Comparison of ENCODE assay signal across 1 cellular context in genomic region chr19:54179921-54180452, GRCh38.
TF ChIP-seq lines count a peak whose summit lies in the region.

No MANE protein-coding gene starts in this region.

TF ChIP-seq in WTC11, 78 proteins besides CTCF, POLR2A, EP300 and RAD21 (continued from another document and continues in another):
- TF ChIP-seq AFF4 (CRISPR knock-in tag; IDR thresholded peaks at IDR 0.05; ENCODE audit: borderline replicate concordance) (no peak), SMAD3 (CRISPR knock-in tag; IDR thresholded peaks at IDR 0.05; ENCODE audit: borderline replicate concordance) (no peak), ZBTB21 (CRISPR knock-in tag; IDR thresholded peaks at IDR 0.05; ENCODE audit: borderline replicate concordance) (0 out of 2 replicates have a peak, but pooled peaks have one; percentile 24), MXD4 (CRISPR knock-in tag; IDR thresholded peaks at IDR 0.05; ENCODE audit: borderline replicate concordance) (no peak), ZNF423 (CRISPR knock-in tag; IDR thresholded peaks at IDR 0.05) (no peak), TP53 (CRISPR knock-in tag; IDR thresholded peaks at IDR 0.05) (no peak), JAZF1 (CRISPR knock-in tag; IDR thresholded peaks at IDR 0.05) (no peak), PREB (CRISPR knock-in tag; IDR thresholded peaks at IDR 0.05; ENCODE audit: borderline replicate concordance) (no peak), ZNF138 (CRISPR knock-in tag; conservative IDR thresholded peaks at IDR 0.05) (no peak), ZBTB43 (CRISPR knock-in tag; IDR thresholded peaks at IDR 0.05) (no peak), ZNF425 (CRISPR knock-in tag; conservative IDR thresholded peaks at IDR 0.05) (no peak), ETV6 (CRISPR knock-in tag; IDR thresholded peaks at IDR 0.05) (0 out of 2 replicates have a peak, but pooled peaks have one; percentile 40), ZNF416 (CRISPR knock-in tag; IDR thresholded peaks at IDR 0.05) (no peak), OVOL2 (CRISPR knock-in tag; IDR thresholded peaks at IDR 0.05; ENCODE audit: borderline replicate concordance) (no peak), FOXK1 (CRISPR knock-in tag; IDR thresholded peaks at IDR 0.05) (peak; percentile 64; the same call in 1 of the 2 replicates), CBFB (CRISPR knock-in tag; IDR thresholded peaks at IDR 0.05; ENCODE audit: low read depth) (no peak), EMX1 (CRISPR knock-in tag; IDR thresholded peaks at IDR 0.05) (no peak), HMGA2 (CRISPR knock-in tag; IDR thresholded peaks at IDR 0.05) (no peak)
- TF ChIP-seq, protein P1, sequence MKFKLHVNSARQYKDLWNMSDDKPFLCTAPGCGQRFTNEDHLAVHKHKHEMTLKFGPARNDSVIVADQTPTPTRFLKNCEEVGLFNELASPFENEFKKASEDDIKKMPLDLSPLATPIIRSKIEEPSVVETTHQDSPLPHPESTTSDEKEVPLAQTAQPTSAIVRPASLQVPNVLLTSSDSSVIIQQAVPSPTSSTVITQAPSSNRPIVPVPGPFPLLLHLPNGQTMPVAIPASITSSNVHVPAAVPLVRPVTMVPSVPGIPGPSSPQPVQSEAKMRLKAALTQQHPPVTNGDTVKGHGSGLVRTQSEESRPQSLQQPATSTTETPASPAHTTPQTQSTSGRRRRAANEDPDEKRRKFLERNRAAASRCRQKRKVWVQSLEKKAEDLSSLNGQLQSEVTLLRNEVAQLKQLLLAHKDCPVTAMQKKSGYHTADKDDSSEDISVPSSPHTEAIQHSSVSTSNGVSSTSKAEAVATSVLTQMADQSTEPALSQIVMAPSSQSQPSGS (CRISPR knock-in tag; IDR thresholded peaks at IDR 0.05; ENCODE audit: borderline replicate concordance, low read depth): no peak
- TF ChIP-seq, protein P2, sequence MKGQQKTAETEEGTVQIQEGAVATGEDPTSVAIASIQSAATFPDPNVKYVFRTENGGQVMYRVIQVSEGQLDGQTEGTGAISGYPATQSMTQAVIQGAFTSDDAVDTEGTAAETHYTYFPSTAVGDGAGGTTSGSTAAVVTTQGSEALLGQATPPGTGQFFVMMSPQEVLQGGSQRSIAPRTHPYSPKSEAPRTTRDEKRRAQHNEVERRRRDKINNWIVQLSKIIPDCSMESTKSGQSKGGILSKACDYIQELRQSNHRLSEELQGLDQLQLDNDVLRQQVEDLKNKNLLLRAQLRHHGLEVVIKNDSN (CRISPR knock-in tag; IDR thresholded peaks at IDR 0.05): no peak
- TF ChIP-seq, protein P3, sequence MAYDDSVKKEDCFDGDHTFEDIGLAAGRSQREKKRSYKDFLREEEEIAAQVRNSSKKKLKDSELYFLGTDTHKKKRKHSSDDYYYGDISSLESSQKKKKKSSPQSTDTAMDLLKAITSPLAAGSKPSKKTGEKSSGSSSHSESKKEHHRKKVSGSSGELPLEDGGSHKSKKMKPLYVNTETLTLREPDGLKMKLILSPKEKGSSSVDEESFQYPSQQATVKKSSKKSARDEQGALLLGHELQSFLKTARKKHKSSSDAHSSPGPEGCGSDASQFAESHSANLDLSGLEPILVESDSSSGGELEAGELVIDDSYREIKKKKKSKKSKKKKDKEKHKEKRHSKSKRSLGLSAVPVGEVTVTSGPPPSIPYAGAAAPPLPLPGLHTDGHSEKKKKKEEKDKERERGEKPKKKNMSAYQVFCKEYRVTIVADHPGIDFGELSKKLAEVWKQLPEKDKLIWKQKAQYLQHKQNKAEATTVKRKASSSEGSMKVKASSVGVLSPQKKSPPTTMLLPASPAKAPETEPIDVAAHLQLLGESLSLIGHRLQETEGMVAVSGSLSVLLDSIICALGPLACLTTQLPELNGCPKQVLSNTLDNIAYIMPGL (CRISPR knock-in tag; IDR thresholded peaks at IDR 0.05): no peak
- TF ChIP-seq, protein P4, sequence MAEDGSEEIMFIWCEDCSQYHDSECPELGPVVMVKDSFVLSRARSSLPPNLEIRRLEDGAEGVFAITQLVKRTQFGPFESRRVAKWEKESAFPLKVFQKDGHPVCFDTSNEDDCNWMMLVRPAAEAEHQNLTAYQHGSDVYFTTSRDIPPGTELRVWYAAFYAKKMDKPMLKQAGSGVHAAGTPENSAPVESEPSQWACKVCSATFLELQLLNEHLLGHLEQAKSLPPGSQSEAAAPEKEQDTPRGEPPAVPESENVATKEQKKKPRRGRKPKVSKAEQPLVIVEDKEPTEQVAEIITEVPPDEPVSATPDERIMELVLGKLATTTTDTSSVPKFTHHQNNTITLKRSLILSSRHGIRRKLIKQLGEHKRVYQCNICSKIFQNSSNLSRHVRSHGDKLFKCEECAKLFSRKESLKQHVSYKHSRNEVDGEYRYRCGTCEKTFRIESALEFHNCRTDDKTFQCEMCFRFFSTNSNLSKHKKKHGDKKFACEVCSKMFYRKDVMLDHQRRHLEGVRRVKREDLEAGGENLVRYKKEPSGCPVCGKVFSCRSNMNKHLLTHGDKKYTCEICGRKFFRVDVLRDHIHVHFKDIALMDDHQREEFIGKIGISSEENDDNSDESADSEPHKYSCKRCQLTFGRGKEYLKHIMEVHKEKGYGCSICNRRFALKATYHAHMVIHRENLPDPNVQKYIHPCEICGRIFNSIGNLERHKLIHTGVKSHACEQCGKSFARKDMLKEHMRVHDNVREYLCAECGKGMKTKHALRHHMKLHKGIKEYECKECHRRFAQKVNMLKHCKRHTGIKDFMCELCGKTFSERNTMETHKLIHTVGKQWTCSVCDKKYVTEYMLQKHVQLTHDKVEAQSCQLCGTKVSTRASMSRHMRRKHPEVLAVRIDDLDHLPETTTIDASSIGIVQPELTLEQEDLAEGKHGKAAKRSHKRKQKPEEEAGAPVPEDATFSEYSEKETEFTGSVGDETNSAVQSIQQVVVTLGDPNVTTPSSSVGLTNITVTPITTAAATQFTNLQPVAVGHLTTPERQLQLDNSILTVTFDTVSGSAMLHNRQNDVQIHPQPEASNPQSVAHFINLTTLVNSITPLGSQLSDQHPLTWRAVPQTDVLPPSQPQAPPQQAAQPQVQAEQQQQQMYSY (CRISPR knock-in tag; IDR thresholded peaks at IDR 0.05): no peak
- TF ChIP-seq, protein P5, sequence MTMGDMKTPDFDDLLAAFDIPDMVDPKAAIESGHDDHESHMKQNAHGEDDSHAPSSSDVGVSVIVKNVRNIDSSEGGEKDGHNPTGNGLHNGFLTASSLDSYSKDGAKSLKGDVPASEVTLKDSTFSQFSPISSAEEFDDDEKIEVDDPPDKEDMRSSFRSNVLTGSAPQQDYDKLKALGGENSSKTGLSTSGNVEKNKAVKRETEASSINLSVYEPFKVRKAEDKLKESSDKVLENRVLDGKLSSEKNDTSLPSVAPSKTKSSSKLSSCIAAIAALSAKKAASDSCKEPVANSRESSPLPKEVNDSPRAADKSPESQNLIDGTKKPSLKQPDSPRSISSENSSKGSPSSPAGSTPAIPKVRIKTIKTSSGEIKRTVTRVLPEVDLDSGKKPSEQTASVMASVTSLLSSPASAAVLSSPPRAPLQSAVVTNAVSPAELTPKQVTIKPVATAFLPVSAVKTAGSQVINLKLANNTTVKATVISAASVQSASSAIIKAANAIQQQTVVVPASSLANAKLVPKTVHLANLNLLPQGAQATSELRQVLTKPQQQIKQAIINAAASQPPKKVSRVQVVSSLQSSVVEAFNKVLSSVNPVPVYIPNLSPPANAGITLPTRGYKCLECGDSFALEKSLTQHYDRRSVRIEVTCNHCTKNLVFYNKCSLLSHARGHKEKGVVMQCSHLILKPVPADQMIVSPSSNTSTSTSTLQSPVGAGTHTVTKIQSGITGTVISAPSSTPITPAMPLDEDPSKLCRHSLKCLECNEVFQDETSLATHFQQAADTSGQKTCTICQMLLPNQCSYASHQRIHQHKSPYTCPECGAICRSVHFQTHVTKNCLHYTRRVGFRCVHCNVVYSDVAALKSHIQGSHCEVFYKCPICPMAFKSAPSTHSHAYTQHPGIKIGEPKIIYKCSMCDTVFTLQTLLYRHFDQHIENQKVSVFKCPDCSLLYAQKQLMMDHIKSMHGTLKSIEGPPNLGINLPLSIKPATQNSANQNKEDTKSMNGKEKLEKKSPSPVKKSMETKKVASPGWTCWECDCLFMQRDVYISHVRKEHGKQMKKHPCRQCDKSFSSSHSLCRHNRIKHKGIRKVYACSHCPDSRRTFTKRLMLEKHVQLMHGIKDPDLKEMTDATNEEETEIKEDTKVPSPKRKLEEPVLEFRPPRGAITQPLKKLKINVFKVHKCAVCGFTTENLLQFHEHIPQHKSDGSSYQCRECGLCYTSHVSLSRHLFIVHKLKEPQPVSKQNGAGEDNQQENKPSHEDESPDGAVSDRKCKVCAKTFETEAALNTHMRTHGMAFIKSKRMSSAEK (CRISPR knock-in tag; IDR thresholded peaks at IDR 0.05; ENCODE audit: borderline replicate concordance): no peak
- TF ChIP-seq, protein P6, sequence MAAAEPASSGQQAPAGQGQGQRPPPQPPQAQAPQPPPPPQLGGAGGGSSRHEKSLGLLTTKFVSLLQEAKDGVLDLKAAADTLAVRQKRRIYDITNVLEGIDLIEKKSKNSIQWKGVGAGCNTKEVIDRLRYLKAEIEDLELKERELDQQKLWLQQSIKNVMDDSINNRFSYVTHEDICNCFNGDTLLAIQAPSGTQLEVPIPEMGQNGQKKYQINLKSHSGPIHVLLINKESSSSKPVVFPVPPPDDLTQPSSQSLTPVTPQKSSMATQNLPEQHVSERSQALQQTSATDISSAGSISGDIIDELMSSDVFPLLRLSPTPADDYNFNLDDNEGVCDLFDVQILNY (CRISPR knock-in tag; IDR thresholded peaks at IDR 0.05): 0 out of 2 replicates have a peak, but pooled peaks have one; percentile 34
- TF ChIP-seq, protein P7, sequence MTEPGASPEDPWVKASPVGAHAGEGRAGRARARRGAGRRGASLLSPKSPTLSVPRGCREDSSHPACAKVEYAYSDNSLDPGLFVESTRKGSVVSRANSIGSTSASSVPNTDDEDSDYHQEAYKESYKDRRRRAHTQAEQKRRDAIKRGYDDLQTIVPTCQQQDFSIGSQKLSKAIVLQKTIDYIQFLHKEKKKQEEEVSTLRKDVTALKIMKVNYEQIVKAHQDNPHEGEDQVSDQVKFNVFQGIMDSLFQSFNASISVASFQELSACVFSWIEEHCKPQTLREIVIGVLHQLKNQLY (CRISPR knock-in tag; IDR thresholded peaks at IDR 0.05): no peak
